ENCODE assay signal across 1 cellular context in genomic region chrX:46617906-46618305, GRCh38.
TF ChIP-seq lines count a peak whose summit lies in the region.

No MANE protein-coding gene starts in this region.

TF ChIP-seq in HepG2, 621 proteins besides CTCF, POLR2A, EP300 and RAD21:
- TF ChIP-seq SMARCE1 (IDR thresholded peaks at IDR 0.05; ENCODE audit: borderline replicate concordance) (no peak), CSRNP2 (CRISPR knock-in tag; conservative IDR thresholded peaks at IDR 0.05; ENCODE audit: low read depth) (no peak), ZBTB4 (CRISPR knock-in tag; IDR thresholded peaks at IDR 0.05; ENCODE audit: borderline replicate concordance) (no peak), HES4 (CRISPR knock-in tag; IDR thresholded peaks at IDR 0.05; ENCODE audit: borderline replicate concordance) (no peak), CHD2 (IDR thresholded peaks at IDR 0.05; ENCODE audit: low read depth, low read length) (no peak), HNF1A (IDR thresholded peaks at IDR 0.05; ENCODE audit: low read depth) (no peak), HNF1A (CRISPR knock-in tag; IDR thresholded peaks at IDR 0.05; ENCODE audit: borderline replicate concordance) (no peak), HOXA3 (CRISPR knock-in tag; IDR thresholded peaks at IDR 0.05) (no peak), ATRX (CRISPR knock-in tag; IDR thresholded peaks at IDR 0.05; ENCODE audit: borderline replicate concordance) (no peak), ZBTB40 (IDR thresholded peaks at IDR 0.05) (no peak), ZBTB40 (CRISPR knock-in tag; IDR thresholded peaks at IDR 0.05) (no peak), SIX4 (CRISPR knock-in tag; IDR thresholded peaks at IDR 0.05) (no peak), KDM2A (CRISPR knock-in tag; IDR thresholded peaks at IDR 0.05; ENCODE audit: borderline replicate concordance, low read depth) (no peak), ZNF225 (CRISPR knock-in tag; IDR thresholded peaks at IDR 0.05) (no peak), ZNF607 (CRISPR knock-in tag; IDR thresholded peaks at IDR 0.05; ENCODE audit: borderline replicate concordance) (no peak), ZNF724P (CRISPR knock-in tag; IDR thresholded peaks at IDR 0.05; ENCODE audit: borderline replicate concordance) (no peak), MIXL1 (CRISPR knock-in tag; IDR thresholded peaks at IDR 0.05) (no peak), HNF4A (CRISPR knock-in tag; IDR thresholded peaks at IDR 0.05) (no peak), ZNF501 (CRISPR knock-in tag; IDR thresholded peaks at IDR 0.05) (no peak), TCF7 (IDR thresholded peaks at IDR 0.05; ENCODE audit: low read depth) (no peak), MXD4 (CRISPR knock-in tag; IDR thresholded peaks at IDR 0.05) (no peak), ZNF230 (CRISPR knock-in tag; IDR thresholded peaks at IDR 0.05) (no peak)
